ENCODE assay signal across 38 cellular contexts in the genomic region with DNA sequence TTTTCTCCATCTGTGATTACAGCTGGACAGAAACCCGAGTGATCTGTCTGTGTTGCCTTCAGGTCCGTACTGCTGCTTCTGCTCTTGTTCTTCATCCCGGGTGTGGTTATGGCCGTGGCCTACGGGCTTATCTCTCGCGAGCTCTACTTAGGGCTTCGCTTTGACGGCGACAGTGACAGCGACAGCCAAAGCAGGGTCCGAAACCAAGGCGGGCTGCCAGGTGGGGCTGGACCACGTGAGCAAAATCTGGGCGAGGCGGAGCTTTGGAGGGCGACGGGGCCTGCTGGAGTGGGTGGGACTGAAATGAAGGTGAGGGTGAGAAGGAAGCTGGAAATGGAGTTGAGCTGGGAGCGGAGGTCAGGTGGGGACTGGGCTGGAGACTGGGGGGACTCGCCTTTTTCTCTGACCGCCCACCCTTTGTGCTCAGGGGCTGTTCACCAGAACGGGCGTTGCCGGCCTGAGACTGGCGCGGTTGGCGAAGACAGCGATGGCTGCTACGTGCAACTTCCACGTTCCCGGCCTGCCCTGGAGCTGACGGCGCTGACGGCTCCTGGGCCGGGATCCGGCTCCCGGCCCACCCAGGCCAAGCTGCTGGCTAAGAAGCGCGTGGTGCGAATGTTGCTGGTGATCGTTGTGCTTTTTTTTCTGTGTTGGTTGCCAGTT. TPM values are rescaled to one million over a fixed set of nuclear protein-coding genes. Genes with fewer than 3 reads are reported as not detected.
"Had no signal": no experiment of that assay in that cellular context is flagged by ENCODE, and none has a peak within 500 bp of the region (broad histone marks: within the 10 kb centered on the region; RNA-seq: fewer than 3 reads in every experiment).

No MANE protein-coding gene starts in this region.

- H3K9me3 Mint-ChIP-seq: activated CD4-positive, alpha-beta memory T cell treated with anti-CD3 and anti-CD28 coated beads for 36 hours; activated CD4-positive, alpha-beta T cell treated with anti-CD3 and anti-CD28 coated beads, Interleukin-2, amount 10 ng/mL, durations not matched to agents 24 days and 14 days; activated naive CD4-positive, alpha-beta T cell treated with anti-CD3 and anti-CD28 coated beads, Interleukin-2, amount 50 U/mL, for 24 hours; activated naive CD8-positive, alpha-beta T cell treated with anti-CD3 and anti-CD28 coated beads, Interleukin-2, amount 50 U/mL, for 24 hours; activated T-cell treated with anti-CD3 and anti-CD28 coated beads, Interleukin-2, amount 50 U/mL, for 24 hours; activated T-helper 17 cell treated with anti-CD3 and anti-CD28 coated beads, Interleukin-2, amount 50 U/mL, for 72 hours; central memory CD8-positive, alpha-beta T cell; effector memory CD8-positive, alpha-beta T cell; stimulated activated naive CD8-positive, alpha-beta T cell treated with anti-CD3 and anti-CD28 coated beads, Interleukin-15, Interleukin-2, amounts not matched to agents 100 ng/mL and 50 ng/mL, for 24 hours had no signal

- H3K4me3 Mint-ChIP-seq: activated CD4-positive, alpha-beta memory T cell treated with anti-CD3 and anti-CD28 coated beads for 36 hours; activated CD4-positive, alpha-beta T cell treated with anti-CD3 and anti-CD28 coated beads, Interleukin-2, amount 10 ng/mL, durations not matched to agents 24 days and 14 days; activated naive CD4-positive, alpha-beta T cell treated with anti-CD3 and anti-CD28 coated beads, Interleukin-2, amount 50 U/mL, for 24 hours; activated naive CD8-positive, alpha-beta T cell treated with anti-CD3 and anti-CD28 coated beads, Interleukin-2, amount 50 U/mL, for 24 hours; activated T-cell treated with anti-CD3 and anti-CD28 coated beads, Interleukin-2, amount 50 U/mL, for 24 hours; activated T-helper 17 cell treated with anti-CD3 and anti-CD28 coated beads, Interleukin-2, amount 50 U/mL, for 72 hours; central memory CD8-positive, alpha-beta T cell; effector memory CD8-positive, alpha-beta T cell; nephron; stimulated activated naive CD8-positive, alpha-beta T cell treated with anti-CD3 and anti-CD28 coated beads, Interleukin-15, Interleukin-2, amounts not matched to agents 100 ng/mL and 50 ng/mL, for 24 hours; T-helper 17 cell had no signal

- H3K27ac Mint-ChIP-seq: activated CD4-positive, alpha-beta memory T cell treated with anti-CD3 and anti-CD28 coated beads for 36 hours; activated CD4-positive, alpha-beta T cell treated with anti-CD3 and anti-CD28 coated beads, Interleukin-2, amount 10 ng/mL, durations not matched to agents 24 days and 14 days; activated naive CD4-positive, alpha-beta T cell treated with anti-CD3 and anti-CD28 coated beads, Interleukin-2, amount 50 U/mL, for 24 hours; activated naive CD8-positive, alpha-beta T cell treated with anti-CD3 and anti-CD28 coated beads, Interleukin-2, amount 50 U/mL, for 24 hours; activated T-cell treated with anti-CD3 and anti-CD28 coated beads, Interleukin-2, amount 50 U/mL, for 24 hours; activated T-helper 17 cell treated with anti-CD3 and anti-CD28 coated beads, Interleukin-2, amount 50 U/mL, for 72 hours; effector memory CD8-positive, alpha-beta T cell; nephron; stimulated activated naive CD8-positive, alpha-beta T cell treated with anti-CD3 and anti-CD28 coated beads, Interleukin-15, Interleukin-2, amounts not matched to agents 100 ng/mL and 50 ng/mL, for 24 hours; T-helper 17 cell had no signal

- FAIRE-seq: bronchial epithelial cell, colon had no signal

- H3K4me3 ChIP-seq: dorsolateral prefrontal cortex, left ventricle myocardium inferior, lung, right lobe of liver, skin epidermis, thyroid gland, upper lobe of left lung, vagina had no signal

- H3K27me3 ChIP-seq: dorsolateral prefrontal cortex, right lobe of liver, thyroid gland, upper lobe of left lung, vagina had no signal

- H3K27ac ChIP-seq: esophagus muscularis mucosa, foreskin keratinocyte, heart left ventricle, left ventricle myocardium inferior, neutrophil, right lobe of liver, skin epidermis, thyroid gland, upper lobe of left lung, vagina, WERI-Rb-1 had no signal

- DNase-seq: activated CD4-positive, CD25-positive, alpha-beta regulatory T cell treated with anti-CD3 and anti-CD28 coated beads, Interleukin-2, amount 50 U/mL, for 72 hours; activated CD8-positive, alpha-beta memory T cell treated with anti-CD3 and anti-CD28 coated beads, Interleukin-2, amount 50 U/mL, for 48 hours; activated gamma-delta T cell treated with Interleukin-2 at 50 U/mL for 16 hours; activated naive CD8-positive, alpha-beta T cell treated with anti-CD3 and anti-CD28 coated beads, Interleukin-2, amount 50 U/mL, for 24 hours; activated T-cell treated with anti-CD3 and anti-CD28 coated beads, Interleukin-2, amount 50 U/mL, for 24 hours; dorsolateral prefrontal cortex; foreskin keratinocyte; heart left ventricle; islet precursor cell; left ventricle myocardium inferior; right lobe of liver; stimulated activated CD4-positive, alpha-beta T cell treated with anti-CD3 and anti-CD28 coated beads, Interleukin-12 subunit alpha, Interleukin-12 subunit beta, amount 100 ng/mL, for 4 hours; stimulated activated CD4-positive, alpha-beta T cell treated with anti-CD3 and anti-CD28 coated beads, Interleukin-4, amount 100 ng/mL, for 1 hour; SW 1271; T-helper 17 cell; T1000; thyroid gland; WERI-Rb-1 had no signal

- H3K36me3 Mint-ChIP-seq: activated CD4-positive, alpha-beta memory T cell treated with anti-CD3 and anti-CD28 coated beads for 36 hours; activated naive CD4-positive, alpha-beta T cell treated with anti-CD3 and anti-CD28 coated beads, Interleukin-2, amount 50 U/mL, for 24 hours had no signal

- H3K36me3 ChIP-seq: esophagus muscularis mucosa, heart left ventricle, left ventricle myocardium inferior, neutrophil, right lobe of liver, thyroid gland, upper lobe of left lung, vagina, WERI-Rb-1 had no signal

- H3K9me3 ChIP-seq: esophagus muscularis mucosa, heart left ventricle, left ventricle myocardium inferior, neutrophil, right lobe of liver, thyroid gland, upper lobe of left lung, vagina had no signal

- H3K4me1 Mint-ChIP-seq: activated CD4-positive, alpha-beta T cell treated with anti-CD3 and anti-CD28 coated beads, Interleukin-2, amount 10 ng/mL, durations not matched to agents 24 days and 14 days; activated naive CD4-positive, alpha-beta T cell treated with anti-CD3 and anti-CD28 coated beads, Interleukin-2, amount 50 U/mL, for 24 hours; activated naive CD8-positive, alpha-beta T cell treated with anti-CD3 and anti-CD28 coated beads, Interleukin-2, amount 50 U/mL, for 24 hours; activated T-helper 17 cell treated with anti-CD3 and anti-CD28 coated beads, Interleukin-2, amount 50 U/mL, for 72 hours; central memory CD8-positive, alpha-beta T cell; nephron; T-helper 17 cell had no signal

- H3K4me1 ChIP-seq: foreskin keratinocyte, right lobe of liver, thyroid gland, upper lobe of left lung, vagina had no signal

RNA-seq across cellular contexts. Expression of a gene that starts 11.1 kb away (rescaled TPM):
- total RNA-seq: activated CD4-positive, alpha-beta memory T cell treated with anti-CD3 and anti-CD28 coated beads for 36 hours; activated CD4-positive, alpha-beta T cell treated with anti-CD3 and anti-CD28 coated beads, Interleukin-2, amount 10 ng/mL, durations not matched to agents 24 days and 14 days; activated CD8-positive, alpha-beta memory T cell treated with anti-CD3 and anti-CD28 coated beads for 36 hours; activated T-helper 17 cell treated with anti-CD3 and anti-CD28 coated beads, Interleukin-2, amount 50 U/mL, for 72 hours; bronchial epithelial cell; esophagus muscularis mucosa; foreskin keratinocyte; left ventricle myocardium inferior; lung; osteocyte; posterior vena cava; right lobe of liver; subcutaneous adipose tissue; T-helper 17 cell; upper lobe of left lung; vagina had no signal
- polyA plus RNA-seq: foreskin keratinocyte, heart left ventricle, lung had no signal

RNA-seq across cellular contexts. Expression of a gene that starts 31.8 kb away (rescaled TPM):
- total RNA-seq: activated CD4-positive, alpha-beta memory T cell treated with anti-CD3 and anti-CD28 coated beads for 36 hours; activated CD4-positive, alpha-beta T cell treated with anti-CD3 and anti-CD28 coated beads, Interleukin-2, amount 10 ng/mL, durations not matched to agents 24 days and 14 days; activated CD8-positive, alpha-beta memory T cell treated with anti-CD3 and anti-CD28 coated beads for 36 hours; esophagus muscularis mucosa; heart left ventricle; left ventricle myocardium inferior; osteocyte; posterior vena cava; subcutaneous adipose tissue; vagina had no signal

RNA-seq across cellular contexts. Expression of a gene that starts 49.6 kb away (rescaled TPM):
- total RNA-seq: T-helper 17 cell had no signal
